ENCODE assay signal across 8 cellular contexts in the genomic region with DNA sequence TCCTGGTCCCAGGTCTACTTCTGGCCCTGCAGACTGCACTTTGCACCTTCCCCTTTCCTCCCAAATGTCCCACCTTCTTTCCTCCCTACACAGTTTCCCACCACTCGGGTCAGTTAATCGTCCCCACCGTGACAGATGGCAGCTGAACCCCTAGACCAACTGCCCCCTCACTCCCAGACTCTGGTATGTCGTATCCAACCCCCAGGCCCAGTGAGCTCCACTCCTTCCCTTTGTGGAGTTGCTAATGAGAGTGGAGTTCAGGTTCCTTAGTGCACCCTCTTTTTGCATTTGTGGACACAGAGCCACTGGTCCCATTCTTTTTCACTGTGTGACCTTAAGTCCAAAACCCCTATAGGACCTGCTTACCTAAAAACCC. TPM values are rescaled to one million over a fixed set of nuclear protein-coding genes. Genes with fewer than 3 reads are reported as not detected.
A peak's percentile ranks its signal among the peaks of the same experiment; 100 is the strongest.
DNase-seq lines count a peak whose midpoint lies in the region; ATAC-seq and TF ChIP-seq lines count a peak whose summit lies in the region.
"Had no signal": no experiment of that assay in that cellular context is flagged by ENCODE, and none has a peak within 500 bp of the region (broad histone marks: within the 10 kb centered on the region; RNA-seq: fewer than 3 reads in every experiment).

No MANE protein-coding gene starts in this region.

- H3K27ac ChIP-seq in HUES48 (ENCODE audit: low read depth, low read length) (no peak overlapping the region), layer of hippocampus (ENCODE audit: low read depth, low read length) (peak overlapping the region; percentile 42)

- peak overlapping the region; percentile 82 for H3K4me3 Mint-ChIP-seq in stimulated activated effector memory CD8-positive, alpha-beta T cell treated with anti-CD3 and anti-CD28 coated beads, Interleukin-12 subunit alpha, Interleukin-12 subunit beta, amount 100 ng/mL, for 72 hours

- H3K9ac ChIP-seq in HUES48 (ENCODE audit: low read depth, low read length) = no peak overlapping the region

- H3K9me3 Mint-ChIP-seq in activated naive CD4-positive, alpha-beta T cell treated with anti-CD3 and anti-CD28 coated beads, Interleukin-2, amount 50 U/mL, for 72 hours = no peaks in the 10 kb centered on the region
- H3K9me3 Mint-ChIP-seq in stimulated activated effector memory CD8-positive, alpha-beta T cell treated with anti-CD3 and anti-CD28 coated beads, Interleukin-12 subunit alpha, Interleukin-12 subunit beta, amount 100 ng/mL, for 72 hours = no peaks in the 10 kb centered on the region

- H3K36me3 ChIP-seq in HUES48 (ENCODE audit: control insufficient read depth, insufficient read depth, low read length) = no peaks in the 10 kb centered on the region

- peak overlapping the region; percentile 30 to 74 for H3K27ac Mint-ChIP-seq in activated naive CD4-positive, alpha-beta T cell treated with anti-CD3 and anti-CD28 coated beads, Interleukin-2, amount 50 U/mL, for 72 hours
- H3K27ac Mint-ChIP-seq in stimulated activated effector memory CD8-positive, alpha-beta T cell treated with anti-CD3 and anti-CD28 coated beads, Interleukin-12 subunit alpha, Interleukin-12 subunit beta, amount 100 ng/mL, for 72 hours = peak overlapping the region; percentile 83

- H3K36me3 Mint-ChIP-seq in activated naive CD4-positive, alpha-beta T cell treated with anti-CD3 and anti-CD28 coated beads, Interleukin-2, amount 50 U/mL, for 72 hours = peaks cover 5 to 7% of the 10 kb centered on the region in 2 donors
- peaks cover 6% of the 10 kb centered on the region for H3K36me3 Mint-ChIP-seq in stimulated activated effector memory CD8-positive, alpha-beta T cell treated with anti-CD3 and anti-CD28 coated beads, Interleukin-12 subunit alpha, Interleukin-12 subunit beta, amount 100 ng/mL, for 72 hours

- CTCF ChIA-PET in GM10248 (lab: Yijun Ruan, JAX) = interaction anchor here (1.0 to 2.6 kb wide), 4 partner anchors 9 to 178 kb away, joined by 3 to 16 read pairs (median 6); no protein-coding TSS in a partner anchor

- H3K27me3 ChIP-seq in HUES48 (ENCODE audit: control insufficient read depth, insufficient read depth, low read length) (peaks cover 16% of the 10 kb centered on the region), layer of hippocampus (ENCODE audit: control insufficient read depth, insufficient read depth, low read length) (no peaks in the 10 kb centered on the region)

- POLR2A ChIA-PET in GM10248 (lab: Yijun Ruan, JAX) = no interaction called here

- no peak for DNase-seq in activated naive CD4-positive, alpha-beta T cell treated with anti-CD3 and anti-CD28 coated beads, Interleukin-2, amount 50 U/mL, for 72 hours (ENCODE audit: low spot score in 2 of 2)
- DNase-seq in stimulated activated effector memory CD8-positive, alpha-beta T cell treated with anti-CD3 and anti-CD28 coated beads, Interleukin-12 subunit alpha, Interleukin-12 subunit beta, amount 100 ng/mL, for 72 hours (ENCODE audit: low spot score in 2 of 2) = peak in 1 of 2 donors; percentile 54
- no peak for DNase-seq in NCI-H1092 treated with DMSO at 0.1 percent for 48 hours (lab: John Stamatoyannopoulos, UW)
- no peak for DNase-seq in GM10248 (ENCODE audit: extremely low spot score)
- DNase-seq in stimulated activated CD4-positive, alpha-beta T cell treated with anti-CD3 and anti-CD28 coated beads, Interleukin-2, amount 100 ng/mL, for 24 hours = no peak

- no peak for TF ChIP-seq CTCF in GM10248 (IDR thresholded peaks at IDR 0.05; ENCODE audit: control extremely low read depth, extremely low read depth, low read depth, missing control alignments)

- no peaks in the 10 kb centered on the region for H3K9me3 ChIP-seq in HUES48 (ENCODE audit: control insufficient read depth, insufficient read depth, low read length)

- ATAC-seq in activated naive CD4-positive, alpha-beta T cell treated with anti-CD3 and anti-CD28 coated beads, Interleukin-2, amount 50 U/mL, for 72 hours = no peak
- ATAC-seq in stimulated activated effector memory CD8-positive, alpha-beta T cell treated with anti-CD3 and anti-CD28 coated beads, Interleukin-12 subunit alpha, Interleukin-12 subunit beta, amount 100 ng/mL, for 72 hours = no peak
- ATAC-seq: HCT116 had no signal

- H3K4me1 Mint-ChIP-seq in stimulated activated effector memory CD8-positive, alpha-beta T cell treated with anti-CD3 and anti-CD28 coated beads, Interleukin-12 subunit alpha, Interleukin-12 subunit beta, amount 100 ng/mL, for 72 hours = peaks cover 73% of the 10 kb centered on the region

- peaks cover 22% of the 10 kb centered on the region for H3K4me1 ChIP-seq in HUES48 (ENCODE audit: control insufficient read depth, insufficient read depth, low read length)

- H3K4me3 ChIP-seq in HUES48 (ENCODE audit: low read depth, low read length) = peak overlapping the region; percentile 73

RNA-seq across cellular contexts. Expression of gene MAN1C1, which starts 1.8 kb away (rescaled TPM):
- total RNA-seq in activated naive CD4-positive, alpha-beta T cell treated with anti-CD3 and anti-CD28 coated beads, Interleukin-2, amount 50 U/mL, for 72 hours = 10 to 100 TPM in 1 of 2 donors, 1 to 10 TPM in 1; 8.8 to 15.3 TPM
